1 cellular context compared by ENCODE assay signal in the genomic region with DNA sequence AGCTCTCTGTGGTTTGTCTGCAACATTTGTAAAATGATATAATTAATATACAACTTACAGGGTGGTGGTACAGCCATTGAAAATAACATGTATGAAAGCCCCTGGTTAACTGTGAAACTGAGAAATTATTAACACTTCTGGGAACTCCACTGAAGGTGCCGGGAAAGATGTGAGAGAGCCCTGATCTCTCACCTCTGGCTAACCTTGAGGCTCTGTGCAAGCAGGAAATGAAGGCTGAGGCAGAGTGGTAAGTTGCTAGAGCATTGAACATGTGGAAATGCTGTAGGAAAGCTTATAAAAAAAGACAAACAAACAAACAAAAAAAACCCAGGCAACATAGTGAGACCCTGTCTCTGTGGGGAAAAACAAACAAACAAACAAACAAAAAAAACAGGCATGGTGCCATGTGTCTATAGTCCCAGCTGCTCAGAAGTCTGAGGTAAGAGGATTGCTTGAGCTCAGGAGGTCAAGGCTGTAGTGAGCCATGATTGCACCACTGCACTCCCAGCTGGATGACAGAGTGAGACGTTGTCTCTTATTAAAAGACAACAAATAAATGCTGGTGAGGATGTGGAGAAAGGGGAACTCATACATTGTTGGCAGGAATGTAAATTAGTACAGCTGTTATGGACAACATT.
A peak's percentile ranks its signal among the peaks of the same experiment; 100 is the strongest.
TF ChIP-seq lines count a peak whose summit lies in the region.

No MANE protein-coding gene starts in this region.

TF ChIP-seq in HepG2, 621 proteins besides CTCF, POLR2A, EP300 and RAD21 (continued from another document and continues in another):
- TF ChIP-seq, protein P1, sequence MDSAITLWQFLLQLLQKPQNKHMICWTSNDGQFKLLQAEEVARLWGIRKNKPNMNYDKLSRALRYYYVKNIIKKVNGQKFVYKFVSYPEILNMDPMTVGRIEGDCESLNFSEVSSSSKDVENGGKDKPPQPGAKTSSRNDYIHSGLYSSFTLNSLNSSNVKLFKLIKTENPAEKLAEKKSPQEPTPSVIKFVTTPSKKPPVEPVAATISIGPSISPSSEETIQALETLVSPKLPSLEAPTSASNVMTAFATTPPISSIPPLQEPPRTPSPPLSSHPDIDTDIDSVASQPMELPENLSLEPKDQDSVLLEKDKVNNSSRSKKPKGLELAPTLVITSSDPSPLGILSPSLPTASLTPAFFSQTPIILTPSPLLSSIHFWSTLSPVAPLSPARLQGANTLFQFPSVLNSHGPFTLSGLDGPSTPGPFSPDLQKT (CRISPR knock-in tag; IDR thresholded peaks at IDR 0.05; ENCODE audit: borderline replicate concordance) = no peak
- TF ChIP-seq DPF2 (CRISPR knock-in tag; IDR thresholded peaks at IDR 0.05; ENCODE audit: borderline replicate concordance, low read depth) (peak; percentile 28; the same call in 1 of the 2 replicates), NR2C2 (CRISPR knock-in tag; IDR thresholded peaks at IDR 0.05; ENCODE audit: borderline replicate concordance) (peak; percentile 75), ZNF746 (CRISPR knock-in tag; IDR thresholded peaks at IDR 0.05) (no peak), SAP130 (CRISPR knock-in tag; IDR thresholded peaks at IDR 0.05; ENCODE audit: low read depth) (peak; percentile 59; the same call in 1 of the 2 replicates), ZNF572 (CRISPR knock-in tag; IDR thresholded peaks at IDR 0.05) (no peak), SALL1 (CRISPR knock-in tag; IDR thresholded peaks at IDR 0.05) (peak; percentile 64; the same call in 1 of the 2 replicates), ATF2 (CRISPR knock-in tag; IDR thresholded peaks at IDR 0.05) (no peak), SKI (IDR thresholded peaks at IDR 0.05; ENCODE audit: partially characterized antibody) (peak; percentile 32), STAG1 (CRISPR knock-in tag; IDR thresholded peaks at IDR 0.05) (no peak), TAF1 (CRISPR knock-in tag; IDR thresholded peaks at IDR 0.05) (no peak), KLF11 (CRISPR knock-in tag; IDR thresholded peaks at IDR 0.05) (no peak), FOSL2 (CRISPR knock-in tag; IDR thresholded peaks at IDR 0.05) (peak; percentile 66), HHEX (CRISPR knock-in tag; IDR thresholded peaks at IDR 0.05) (no peak), IKZF5 (CRISPR knock-in tag; IDR thresholded peaks at IDR 0.05) (0 out of 2 replicates have a peak, but pooled peaks have one; percentile 23), TBL1XR1 (IDR thresholded peaks at IDR 0.05; ENCODE audit: borderline replicate concordance, low read length, partially characterized antibody) (no peak), SIN3B (IDR thresholded peaks at IDR 0.05; ENCODE audit: low read length) (no peak), HDAC6 (IDR thresholded peaks at IDR 0.05; ENCODE audit: low read depth, low read length) (no peak), ETV5 (CRISPR knock-in tag; IDR thresholded peaks at IDR 0.05; ENCODE audit: borderline replicate concordance) (peak; percentile 22; the same call in 1 of the 2 replicates), NR2F1 (CRISPR knock-in tag; IDR thresholded peaks at IDR 0.05) (peak; percentile 92 to 94), HOXA7 (CRISPR knock-in tag; IDR thresholded peaks at IDR 0.05) (no peak), TBX3 (IDR thresholded peaks at IDR 0.05; ENCODE audit: borderline replicate concordance) (peak; percentile 40; the same call in 1 of the 2 replicates), SIN3A (IDR thresholded peaks at IDR 0.05; ENCODE audit: borderline replicate concordance, low read depth, low read length) (no peak), HCFC1 (IDR thresholded peaks at IDR 0.05; ENCODE audit: low read depth, low read length) (no peak), ZNF567 (CRISPR knock-in tag; IDR thresholded peaks at IDR 0.05; ENCODE audit: borderline replicate concordance) (no peak), JUN (CRISPR knock-in tag; IDR thresholded peaks at IDR 0.05) (0 out of 2 replicates have a peak, but pooled peaks have one; percentile 21), ZSCAN31 (CRISPR knock-in tag; IDR thresholded peaks at IDR 0.05; ENCODE audit: low read depth) (no peak), TFAP4 (IDR thresholded peaks at IDR 0.05; ENCODE audit: borderline replicate concordance, low read depth) (peak; percentile 86), MLLT10 (CRISPR knock-in tag; IDR thresholded peaks at IDR 0.05) (no peak), ZNF773 (CRISPR knock-in tag; IDR thresholded peaks at IDR 0.05; ENCODE audit: borderline replicate concordance) (no peak), BCL6 (CRISPR knock-in tag; IDR thresholded peaks at IDR 0.05) (peak; percentile 64; the same call in 1 of the 2 replicates), AKAP8 (CRISPR knock-in tag; IDR thresholded peaks at IDR 0.05) (no peak), EHMT2 (IDR thresholded peaks at IDR 0.05; ENCODE audit: borderline replicate concordance, low read depth, low read length) (no peak), TARDBP (CRISPR knock-in tag; IDR thresholded peaks at IDR 0.05) (no peak)
- TF ChIP-seq, protein P2, sequence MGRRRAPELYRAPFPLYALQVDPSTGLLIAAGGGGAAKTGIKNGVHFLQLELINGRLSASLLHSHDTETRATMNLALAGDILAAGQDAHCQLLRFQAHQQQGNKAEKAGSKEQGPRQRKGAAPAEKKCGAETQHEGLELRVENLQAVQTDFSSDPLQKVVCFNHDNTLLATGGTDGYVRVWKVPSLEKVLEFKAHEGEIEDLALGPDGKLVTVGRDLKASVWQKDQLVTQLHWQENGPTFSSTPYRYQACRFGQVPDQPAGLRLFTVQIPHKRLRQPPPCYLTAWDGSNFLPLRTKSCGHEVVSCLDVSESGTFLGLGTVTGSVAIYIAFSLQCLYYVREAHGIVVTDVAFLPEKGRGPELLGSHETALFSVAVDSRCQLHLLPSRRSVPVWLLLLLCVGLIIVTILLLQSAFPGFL (CRISPR knock-in tag; IDR thresholded peaks at IDR 0.05) = no peak
- TF ChIP-seq, protein P3, sequence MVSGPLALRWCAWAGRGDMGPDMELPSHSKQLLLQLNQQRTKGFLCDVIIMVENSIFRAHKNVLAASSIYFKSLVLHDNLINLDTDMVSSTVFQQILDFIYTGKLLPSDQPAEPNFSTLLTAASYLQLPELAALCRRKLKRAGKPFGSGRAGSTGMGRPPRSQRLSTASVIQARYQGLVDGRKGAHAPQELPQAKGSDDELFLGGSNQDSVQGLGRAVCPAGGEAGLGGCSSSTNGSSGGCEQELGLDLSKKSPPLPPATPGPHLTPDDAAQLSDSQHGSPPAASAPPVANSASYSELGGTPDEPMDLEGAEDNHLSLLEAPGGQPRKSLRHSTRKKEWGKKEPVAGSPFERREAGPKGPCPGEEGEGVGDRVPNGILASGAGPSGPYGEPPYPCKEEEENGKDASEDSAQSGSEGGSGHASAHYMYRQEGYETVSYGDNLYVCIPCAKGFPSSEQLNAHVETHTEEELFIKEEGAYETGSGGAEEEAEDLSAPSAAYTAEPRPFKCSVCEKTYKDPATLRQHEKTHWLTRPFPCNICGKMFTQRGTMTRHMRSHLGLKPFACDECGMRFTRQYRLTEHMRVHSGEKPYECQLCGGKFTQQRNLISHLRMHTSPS (CRISPR knock-in tag; IDR thresholded peaks at IDR 0.05; ENCODE audit: low read depth) = no peak
- TF ChIP-seq, protein P4, sequence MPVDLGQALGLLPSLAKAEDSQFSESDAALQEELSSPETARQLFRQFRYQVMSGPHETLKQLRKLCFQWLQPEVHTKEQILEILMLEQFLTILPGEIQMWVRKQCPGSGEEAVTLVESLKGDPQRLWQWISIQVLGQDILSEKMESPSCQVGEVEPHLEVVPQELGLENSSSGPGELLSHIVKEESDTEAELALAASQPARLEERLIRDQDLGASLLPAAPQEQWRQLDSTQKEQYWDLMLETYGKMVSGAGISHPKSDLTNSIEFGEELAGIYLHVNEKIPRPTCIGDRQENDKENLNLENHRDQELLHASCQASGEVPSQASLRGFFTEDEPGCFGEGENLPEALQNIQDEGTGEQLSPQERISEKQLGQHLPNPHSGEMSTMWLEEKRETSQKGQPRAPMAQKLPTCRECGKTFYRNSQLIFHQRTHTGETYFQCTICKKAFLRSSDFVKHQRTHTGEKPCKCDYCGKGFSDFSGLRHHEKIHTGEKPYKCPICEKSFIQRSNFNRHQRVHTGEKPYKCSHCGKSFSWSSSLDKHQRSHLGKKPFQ (CRISPR knock-in tag; IDR thresholded peaks at IDR 0.05; ENCODE audit: insufficient replicate concordance) = no peak
- TF ChIP-seq, protein P5, sequence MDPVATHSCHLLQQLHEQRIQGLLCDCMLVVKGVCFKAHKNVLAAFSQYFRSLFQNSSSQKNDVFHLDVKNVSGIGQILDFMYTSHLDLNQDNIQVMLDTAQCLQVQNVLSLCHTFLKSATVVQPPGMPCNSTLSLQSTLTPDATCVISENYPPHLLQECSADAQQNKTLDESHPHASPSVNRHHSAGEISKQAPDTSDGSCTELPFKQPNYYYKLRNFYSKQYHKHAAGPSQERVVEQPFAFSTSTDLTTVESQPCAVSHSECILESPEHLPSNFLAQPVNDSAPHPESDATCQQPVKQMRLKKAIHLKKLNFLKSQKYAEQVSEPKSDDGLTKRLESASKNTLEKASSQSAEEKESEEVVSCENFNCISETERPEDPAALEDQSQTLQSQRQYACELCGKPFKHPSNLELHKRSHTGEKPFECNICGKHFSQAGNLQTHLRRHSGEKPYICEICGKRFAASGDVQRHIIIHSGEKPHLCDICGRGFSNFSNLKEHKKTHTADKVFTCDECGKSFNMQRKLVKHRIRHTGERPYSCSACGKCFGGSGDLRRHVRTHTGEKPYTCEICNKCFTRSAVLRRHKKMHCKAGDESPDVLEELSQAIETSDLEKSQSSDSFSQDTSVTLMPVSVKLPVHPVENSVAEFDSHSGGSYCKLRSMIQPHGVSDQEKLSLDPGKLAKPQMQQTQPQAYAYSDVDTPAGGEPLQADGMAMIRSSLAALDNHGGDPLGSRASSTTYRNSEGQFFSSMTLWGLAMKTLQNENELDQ (CRISPR knock-in tag; IDR thresholded peaks at IDR 0.05; ENCODE audit: borderline replicate concordance) = no peak
- TF ChIP-seq, protein P6, sequence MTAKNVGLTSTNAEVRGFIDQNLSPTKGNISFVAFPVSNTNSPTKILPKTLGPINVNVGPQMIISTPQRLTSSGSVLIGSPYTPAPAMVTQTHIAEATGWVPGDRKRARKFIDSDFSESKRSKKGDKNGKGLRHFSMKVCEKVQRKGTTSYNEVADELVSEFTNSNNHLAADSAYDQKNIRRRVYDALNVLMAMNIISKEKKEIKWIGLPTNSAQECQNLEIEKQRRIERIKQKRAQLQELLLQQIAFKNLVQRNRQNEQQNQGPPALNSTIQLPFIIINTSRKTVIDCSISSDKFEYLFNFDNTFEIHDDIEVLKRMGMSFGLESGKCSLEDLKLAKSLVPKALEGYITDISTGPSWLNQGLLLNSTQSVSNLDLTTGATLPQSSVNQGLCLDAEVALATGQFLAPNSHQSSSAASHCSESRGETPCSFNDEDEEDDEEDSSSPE (CRISPR knock-in tag; IDR thresholded peaks at IDR 0.05) = no peak
- TF ChIP-seq, protein P7, sequence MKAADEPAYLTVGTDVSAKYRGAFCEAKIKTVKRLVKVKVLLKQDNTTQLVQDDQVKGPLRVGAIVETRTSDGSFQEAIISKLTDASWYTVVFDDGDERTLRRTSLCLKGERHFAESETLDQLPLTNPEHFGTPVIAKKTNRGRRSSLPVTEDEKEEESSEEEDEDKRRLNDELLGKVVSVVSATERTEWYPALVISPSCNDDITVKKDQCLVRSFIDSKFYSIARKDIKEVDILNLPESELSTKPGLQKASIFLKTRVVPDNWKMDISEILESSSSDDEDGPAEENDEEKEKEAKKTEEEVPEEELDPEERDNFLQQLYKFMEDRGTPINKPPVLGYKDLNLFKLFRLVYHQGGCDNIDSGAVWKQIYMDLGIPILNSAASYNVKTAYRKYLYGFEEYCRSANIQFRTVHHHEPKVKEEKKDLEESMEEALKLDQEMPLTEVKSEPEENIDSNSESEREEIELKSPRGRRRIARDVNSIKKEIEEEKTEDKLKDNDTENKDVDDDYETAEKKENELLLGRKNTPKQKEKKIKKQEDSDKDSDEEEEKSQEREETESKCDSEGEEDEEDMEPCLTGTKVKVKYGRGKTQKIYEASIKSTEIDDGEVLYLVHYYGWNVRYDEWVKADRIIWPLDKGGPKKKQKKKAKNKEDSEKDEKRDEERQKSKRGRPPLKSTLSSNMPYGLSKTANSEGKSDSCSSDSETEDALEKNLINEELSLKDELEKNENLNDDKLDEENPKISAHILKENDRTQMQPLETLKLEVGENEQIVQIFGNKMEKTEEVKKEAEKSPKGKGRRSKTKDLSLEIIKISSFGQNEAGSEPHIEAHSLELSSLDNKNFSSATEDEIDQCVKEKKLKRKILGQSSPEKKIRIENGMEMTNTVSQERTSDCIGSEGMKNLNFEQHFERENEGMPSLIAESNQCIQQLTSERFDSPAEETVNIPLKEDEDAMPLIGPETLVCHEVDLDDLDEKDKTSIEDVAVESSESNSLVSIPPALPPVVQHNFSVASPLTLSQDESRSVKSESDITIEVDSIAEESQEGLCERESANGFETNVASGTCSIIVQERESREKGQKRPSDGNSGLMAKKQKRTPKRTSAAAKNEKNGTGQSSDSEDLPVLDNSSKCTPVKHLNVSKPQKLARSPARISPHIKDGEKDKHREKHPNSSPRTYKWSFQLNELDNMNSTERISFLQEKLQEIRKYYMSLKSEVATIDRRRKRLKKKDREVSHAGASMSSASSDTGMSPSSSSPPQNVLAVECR (CRISPR knock-in tag; IDR thresholded peaks at IDR 0.05; ENCODE audit: borderline replicate concordance) = peak; percentile 36; the same call in 1 of the 2 replicates
